Comparison of ENCODE assay signal across 18 cellular contexts in genomic region chr6:71222676-71223075, GRCh38.
DNase-seq lines count a peak whose midpoint lies in the region; ATAC-seq and TF ChIP-seq lines count a peak whose summit lies in the region.
"Had no signal": no experiment of that assay in that cellular context is flagged by ENCODE, and none has a peak within 500 bp of the region (broad histone marks: within the 10 kb centered on the region; RNA-seq: fewer than 3 reads in every experiment).

No MANE protein-coding gene starts in this region.

- H3K9me3 ChIP-seq in PC-9 (ENCODE audit: insufficient read depth, low read depth) (no peaks in the 10 kb centered on the region), smooth muscle cell (replicated peaks; ENCODE audit: low read depth) (no peaks in the 10 kb centered on the region)
- no peaks in the 10 kb centered on the region for H3K9me3 ChIP-seq in CD8-positive, alpha-beta T cell (ENCODE audit: low read length)
- H3K9me3 ChIP-seq: A549, HAP-1 had no signal

- CTCF ChIA-PET in PC-9 (lab: Charles Lee): no interaction called here
- CTCF ChIA-PET in CD8-positive, alpha-beta T cell (lab: Charles Lee): no interaction called here

- ATAC-seq in effector memory CD8-positive, alpha-beta T cell (replicated peaks): peak; percentile 29
- ATAC-seq in CD8-positive, alpha-beta T cell: no peak
- ATAC-seq: A549, GM12878 had no signal

- no peaks in the 10 kb centered on the region for H3K36me3 ChIP-seq in PC-9 (ENCODE audit: low read depth)
- H3K36me3 ChIP-seq in CD8-positive, alpha-beta T cell (ENCODE audit: insufficient read depth, low read length): no peaks in the 10 kb centered on the region
- H3K36me3 ChIP-seq in smooth muscle cell (ENCODE audit: low read depth): no peaks in the 10 kb centered on the region
- H3K36me3 ChIP-seq: HAP-1 had no signal

- H3K4me1 ChIP-seq in PC-9 (replicated peaks; ENCODE audit: insufficient read depth) (peaks cover 4% of the 10 kb centered on the region), smooth muscle cell (ENCODE audit: low read depth) (no peaks in the 10 kb centered on the region)
- no peaks in the 10 kb centered on the region for H3K4me1 ChIP-seq in CD8-positive, alpha-beta T cell (ENCODE audit: insufficient read depth, low read length)
- H3K4me1 ChIP-seq: A549, HAP-1 had no signal

- H3K79me2 ChIP-seq in PC-9 (ENCODE audit: low read depth): no peaks in the 10 kb centered on the region
- no peaks in the 10 kb centered on the region for H3K79me2 ChIP-seq in smooth muscle cell (ENCODE audit: low read depth)

- H3K9me2 ChIP-seq in PC-9 (ENCODE audit: insufficient read depth): no peaks in the 10 kb centered on the region

- BruUV-seq in PC-9 (replicated peaks; lab: Mats Ljungman, UMichigan): no TSS peak

- TF ChIP-seq CTCF in PC-9 (conservative IDR thresholded peaks at IDR 0.05) (no peak), smooth muscle cell (IDR thresholded peaks at IDR 0.05; ENCODE audit: borderline replicate concordance, insufficient read depth, poor library complexity, severe bottlenecking) (no peak)
- TF ChIP-seq CTCF in CD8-positive, alpha-beta T cell (IDR thresholded peaks at IDR 0.05): no peak

- no peaks in the 10 kb centered on the region for H4K20me1 ChIP-seq in PC-9 (ENCODE audit: insufficient read depth)
- H4K20me1 ChIP-seq in smooth muscle cell (ENCODE audit: low read depth): no peaks in the 10 kb centered on the region

- no peak overlapping the region for H3K27ac ChIP-seq in PC-9
- no peak overlapping the region for H3K27ac ChIP-seq in CD8-positive, alpha-beta T cell (ENCODE audit: low read depth, low read length)
- H3K27ac ChIP-seq in smooth muscle cell (ENCODE audit: low read depth): no peak overlapping the region
- H3K27ac ChIP-seq: 22Rv1, A549, C4-2B, GM23248 had no signal

- intact Hi-C loops in PC-9 (cut with micrococcal nuclease; ENCODE audit: unreplicated experiment): no loop called here
- intact Hi-C loops in CD8-positive, alpha-beta T cell (cut with DNase I, micrococcal nuclease): no loop called here

- H2AFZ ChIP-seq in PC-9 (0 out of 2 replicates have a peak overlapping the region, but pooled peaks have one; percentile 13), smooth muscle cell (ENCODE audit: low read depth) (no peak overlapping the region)
- H2AFZ ChIP-seq: GM23248 had no signal

- H3K27me3 Mint-ChIP-seq in effector memory CD8-positive, alpha-beta T cell: no peaks in the 10 kb centered on the region
- no peaks in the 10 kb centered on the region for H3K27me3 Mint-ChIP-seq in CD8-positive, alpha-beta T cell (ENCODE audit: low read depth)
- H3K27me3 Mint-ChIP-seq: CD4-positive, alpha-beta T cell had no signal

- no peaks in the 10 kb centered on the region for H3K9me3 Mint-ChIP-seq in effector memory CD8-positive, alpha-beta T cell
- no peaks in the 10 kb centered on the region for H3K9me3 Mint-ChIP-seq in CD8-positive, alpha-beta T cell
- H3K9me3 Mint-ChIP-seq: CD4-positive, alpha-beta T cell had no signal

- 83% methylated on average over 4 of the region's 4 CpGs for WGBS in smooth muscle cell (ENCODE audit: low lambda C conversion rate)

- H3F3A ChIP-seq in PC-9 (ENCODE audit: insufficient read depth, low read depth) (no peaks in the 10 kb centered on the region), smooth muscle cell (ENCODE audit: low read depth) (no peaks in the 10 kb centered on the region)

- no peak overlapping the region for H3K27ac Mint-ChIP-seq in effector memory CD8-positive, alpha-beta T cell
- no peak overlapping the region for H3K27ac Mint-ChIP-seq in CD8-positive, alpha-beta T cell
- H3K27ac Mint-ChIP-seq: CD4-positive, alpha-beta T cell had no signal

- DNase-seq in DMS53 (lab: John Stamatoyannopoulos, UW) (peak; percentile 8), DMS53 treated with DMSO at 0.1 percent for 48 hours (lab: John Stamatoyannopoulos, UW; ENCODE audit: unreplicated experiment) (no peak), PC-9 (no peak), smooth muscle cell (lab: John Stamatoyannopoulos, UW; ENCODE audit: unreplicated experiment) (no peak), NOMO-1 treated with dmso at 0.1 percent for 144 hours (lab: John Stamatoyannopoulos, UW; ENCODE audit: unreplicated experiment) (no peak)
- DNase-seq in effector memory CD8-positive, alpha-beta T cell: no peak
- no peak for DNase-seq in CD8-positive, alpha-beta T cell
- DNase-seq: AML-193; CD4-positive, alpha-beta T cell; DMS153; DND-41; EL; GM23248 had no signal

- H3K4me1 Mint-ChIP-seq in effector memory CD8-positive, alpha-beta T cell (ENCODE audit: low read depth in 2 of 2): peaks cover 9 to 14% of the 10 kb centered on the region in 2 donors
- H3K4me1 Mint-ChIP-seq in CD8-positive, alpha-beta T cell (ENCODE audit: low read depth): peaks cover 12% of the 10 kb centered on the region

- H3K27me3 ChIP-seq in PC-9 (ENCODE audit: insufficient read depth, low read depth) (no peaks in the 10 kb centered on the region), smooth muscle cell (ENCODE audit: low read depth) (no peaks in the 10 kb centered on the region)
- no peaks in the 10 kb centered on the region for H3K27me3 ChIP-seq in CD8-positive, alpha-beta T cell (ENCODE audit: insufficient read depth, low read length)

- H3K36me3 Mint-ChIP-seq in effector memory CD8-positive, alpha-beta T cell (ENCODE audit: insufficient read depth): no peaks in the 10 kb centered on the region
- H3K36me3 Mint-ChIP-seq in CD8-positive, alpha-beta T cell: no peaks in the 10 kb centered on the region

- H3K4me3 Mint-ChIP-seq in effector memory CD8-positive, alpha-beta T cell: no peak overlapping the region
- no peak overlapping the region for H3K4me3 Mint-ChIP-seq in CD8-positive, alpha-beta T cell
- H3K4me3 Mint-ChIP-seq: CD4-positive, alpha-beta T cell had no signal

- H3K4me3 ChIP-seq in PC-9: no peak overlapping the region
- H3K4me3 ChIP-seq in CD8-positive, alpha-beta T cell (ENCODE audit: low read depth, low read length): no peak overlapping the region
- H3K4me3 ChIP-seq in smooth muscle cell: no peak overlapping the region
- H3K4me3 ChIP-seq: A549, GM12878, GM23248, HAP-1 had no signal

- H3K4me2 ChIP-seq in PC-9 (no peak overlapping the region), smooth muscle cell (no peak overlapping the region)
- H3K4me2 ChIP-seq: A549 had no signal

- no peak overlapping the region for H3K9ac ChIP-seq in smooth muscle cell (ENCODE audit: low read depth)
- H3K9ac ChIP-seq: GM23248 had no signal

- POLR2A ChIA-PET in PC-9 (lab: Charles Lee; ENCODE audit: unreplicated experiment): no interaction called here
- POLR2A ChIA-PET in CD8-positive, alpha-beta T cell (lab: Charles Lee): no interaction called here
